In the genomic region with DNA sequence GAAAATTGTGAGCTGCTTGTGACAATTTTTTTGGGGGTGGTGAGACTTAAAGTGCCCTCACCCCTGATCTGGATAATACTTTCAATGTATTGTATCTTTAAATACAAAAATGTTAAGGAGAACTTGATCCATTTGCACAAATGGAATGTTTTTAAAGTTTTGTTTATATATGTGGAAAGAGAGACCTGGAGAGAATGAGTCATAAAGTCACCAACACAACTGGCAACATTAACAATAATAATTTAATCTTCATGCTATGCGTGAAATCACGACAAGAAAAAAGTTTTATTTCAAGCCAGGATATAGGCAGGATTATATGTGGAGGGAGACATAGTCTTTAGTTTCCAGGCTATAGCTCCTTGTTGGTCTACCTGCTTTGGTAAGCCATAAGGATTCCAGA, we compare ENCODE assay signal across 17 cellular contexts.
DNase-seq lines count a peak whose midpoint lies in the region; ATAC-seq and TF ChIP-seq lines count a peak whose summit lies in the region.
"Had no signal": no experiment of that assay in that cellular context is flagged by ENCODE, and none has a peak within 500 bp of the region (broad histone marks: within the 10 kb centered on the region; RNA-seq: fewer than 3 reads in every experiment).

No MANE protein-coding gene starts in this region.

- peak; percentile 18 for DNase-seq in AG10803 (ENCODE audit: low read depth)
- peak; percentile 8 for DNase-seq in astrocyte of the spinal cord (ENCODE audit: low read depth, low spot score)
- peak; percentile 52 for DNase-seq in fibroblast of mammary gland (ENCODE audit: low read depth)
- DNase-seq in fibroblast of villous mesenchyme (ENCODE audit: low read depth): peak; percentile 4
- no peak for DNase-seq in NCI-H748 (lab: John Stamatoyannopoulos, UW; ENCODE audit: unreplicated experiment)
- no peak for DNase-seq in AG20443 (ENCODE audit: low spot score)
- DNase-seq: C1 segment of cervical spinal cord; Calu3; CD4-positive, alpha-beta memory T cell; COR-L47; DMS153; DND-41; GOT3; HFFc6 had no signal

- H3K4me3 ChIP-seq in AG10803 (ENCODE audit: low read length) (no peak overlapping the region), astrocyte of the spinal cord (ENCODE audit: low read depth, low read length) (no peak overlapping the region), fibroblast of mammary gland (ENCODE audit: control insufficient read depth, low read depth, low read length) (no peak overlapping the region), fibroblast of villous mesenchyme (ENCODE audit: low read depth, low read length) (no peak overlapping the region)
- H3K4me3 ChIP-seq: HAP-1 had no signal

- in situ Hi-C loops in astrocyte of the spinal cord (cut with HindIII; ENCODE audit: low sequenced_read_pairs): no loop called here

- TF ChIP-seq CTCF in AG10803 (conservative IDR thresholded peaks at IDR 0.05; ENCODE audit: low read length): no peak
- TF ChIP-seq CTCF in astrocyte of the spinal cord (IDR thresholded peaks at IDR 0.05; ENCODE audit: low read depth, low read length): no peak
- TF ChIP-seq CTCF in fibroblast of mammary gland (conservative IDR thresholded peaks at IDR 0.05; ENCODE audit: control insufficient read depth, insufficient read depth, low read depth, low read length): no peak
- TF ChIP-seq CTCF in fibroblast of villous mesenchyme (IDR thresholded peaks at IDR 0.05; ENCODE audit: insufficient read depth, low read depth, low read length): no peak

- ATAC-seq in HG03469 (IDR thresholded peaks at IDR 0.05; ENCODE audit: unreplicated experiment): no peak
- ATAC-seq in GM21367 (IDR thresholded peaks at IDR 0.05; ENCODE audit: unreplicated experiment): no peak

Comparison
In these comparisons a context has a peak if more than half of its experiments do, and no peak if none do; other contexts are left out.
1. DNase-seq: peak in AG10803 (single experiment), astrocyte of the spinal cord (single experiment), fibroblast of mammary gland (single experiment) and fibroblast of villous mesenchyme (single experiment); none in NCI-H748 (single experiment) and AG20443 (single experiment).